Comparison of ENCODE assay signal across 19 cellular contexts in genomic region chr11:11980841-11981308, GRCh38. TPM values are rescaled to one million over a fixed set of nuclear protein-coding genes. Genes with fewer than 3 reads are reported as not detected.
DNase-seq lines count a peak whose midpoint lies in the region; ATAC-seq, FAIRE-seq and TF ChIP-seq lines count a peak whose summit lies in the region.
"Had no signal": no experiment of that assay in that cellular context is flagged by ENCODE, and none has a peak within 500 bp of the region (broad histone marks: within the 10 kb centered on the region; RNA-seq: fewer than 3 reads in every experiment).

No MANE protein-coding gene starts in this region.

- H3K79me2 ChIP-seq in K562 (ENCODE audit: control insufficient read depth, insufficient read depth, low read length), result no peaks in the 10 kb centered on the region

- CTCF ChIA-PET in K562 (lab: Yijun Ruan, JAX; ENCODE audit: low intra/inter-chr PET ratio), result no interaction called here

- H2AFZ ChIP-seq in K562 (ENCODE audit: low read depth, low read length), result no peak overlapping the region

- TF ChIP-seq EP300 in Ishikawa (IDR thresholded peaks at IDR 0.05; ENCODE audit: borderline replicate concordance) (peak; percentile 20; the same call in 1 of the 2 replicates), K562 (IDR thresholded peaks at IDR 0.05; ENCODE audit: low read length) (no peak)

- DNase-seq in K562 (ENCODE audit: extremely low read depth in 1 of 4, low spot score in 3 of 4) (no peak), iris pigment epithelial cell (ENCODE audit: low read depth) (peak; percentile 54), thoracic aorta (ENCODE audit: low spot score) (no peak), G401 (ENCODE audit: low spot score) (no peak)
- no peak for DNase-seq in activated T-cell treated with anti-CD3 and anti-CD28 coated beads, Interleukin-2, amount 50 U/mL, for 1 hour
- DNase-seq: activated CD4-positive, CD25-positive, alpha-beta regulatory T cell treated with anti-CD3 and anti-CD28 coated beads, Interleukin-2, amount 50 U/mL, for 72 hours; activated naive CD8-positive, alpha-beta T cell treated with anti-CD3 and anti-CD28 coated beads, Interleukin-2, amount 50 U/mL, for 24 hours; CD4-positive, alpha-beta T cell; kidney; naive B cell; NCI-H2081; right lobe of liver; stimulated activated naive CD4-positive, alpha-beta T cell treated with Interleukin-2 at 50 U/mL for 16 hours; SW 1271 had no signal

- no peak overlapping the region for H3K4me2 ChIP-seq in K562 (ENCODE audit: insufficient read depth, low read length)

- ATAC-seq in K562, result peak; percentile 21; the same call in 1 of the 3 replicates
- no peak for ATAC-seq in thoracic aorta (ENCODE audit: insufficient number of reproducible peaks, low FRiP score, low read depth)
- ATAC-seq in GM19397 (IDR thresholded peaks at IDR 0.05; ENCODE audit: unreplicated experiment), result no peak
- ATAC-seq: activated naive CD8-positive, alpha-beta T cell treated with anti-CD3 and anti-CD28 coated beads, Interleukin-2, amount 50 U/mL, for 24 hours; right lobe of liver had no signal

- no peak overlapping the region for H3K9ac ChIP-seq in K562 (ENCODE audit: insufficient read depth in 1 of 2, low read depth in 2 of 2, low read length in 2 of 2)

- in situ Hi-C loops in K562 (cut with MboI) (no loop called here), G401 (cut with HindIII; ENCODE audit: low sequenced_read_pairs) (no loop called here)

- FAIRE-seq in K562 (lab: Jason Lieb, UNC), result no peak
- FAIRE-seq: frontal cortex, G401.6, H54, kidney had no signal

- no peak overlapping the region for H3K4me3 ChIP-seq in K562
- H3K4me3 ChIP-seq in thoracic aorta, result no peak overlapping the region
- H3K4me3 ChIP-seq: right lobe of liver had no signal

- H3K27me3 ChIP-seq in K562 (ENCODE audit: control insufficient read depth in 2 of 2, insufficient read depth in 2 of 2, low read length in 2 of 2) (peaks cover 6 to 56% of the 10 kb centered on the region in 2 experiments; a peak in 4 of 5 replicates), thoracic aorta (replicated peaks; ENCODE audit: insufficient read depth) (no peaks in the 10 kb centered on the region)
- H3K27me3 ChIP-seq: right lobe of liver had no signal

- TF ChIP-seq POLR2A in K562 (conservative IDR thresholded peaks at IDR 0.05), result no peak

- 4% methylated on average over 3 of the region's 3 CpGs for WGBS in K562 (ENCODE audit: insufficient coverage, low coverage, missing lambda C conversion rate)

- no peaks in the 10 kb centered on the region for H3K9me1 ChIP-seq in K562 (ENCODE audit: control insufficient read depth, insufficient read depth, low read length)

- TF ChIP-seq CTCF in K562 (IDR thresholded peaks at IDR 0.05 in 2 of 3, conservative IDR thresholded peaks at IDR 0.05 in 1 of 3; ENCODE audit: insufficient read depth in 2 of 3, low read depth in 1 of 3, low read length in 3 of 3) (no peak), thoracic aorta (IDR thresholded peaks at IDR 0.05) (no peak)

- no TSS peak for BruUV-seq in K562 (replicated peaks; lab: Mats Ljungman, UMichigan)

- TF ChIP-seq RAD21 in Ishikawa (IDR thresholded peaks at IDR 0.05; ENCODE audit: low read depth) (no peak), K562 (CRISPR knock-in tag; conservative IDR thresholded peaks at IDR 0.05 in 1 of 2, IDR thresholded peaks at IDR 0.05 in 1 of 2) (no peak)

- H3K27ac ChIP-seq in K562 (ENCODE audit: extremely low read depth, low read depth, low read length), result no peak overlapping the region
- H3K27ac ChIP-seq in thoracic aorta, result peak overlapping the region; percentile 77 to 96
- H3K27ac ChIP-seq: right lobe of liver had no signal

- no peaks in the 10 kb centered on the region for H3K36me3 ChIP-seq in K562 (ENCODE audit: control insufficient read depth, insufficient read depth, low read length)
- H3K36me3 ChIP-seq in thoracic aorta, result no peaks in the 10 kb centered on the region
- H3K36me3 ChIP-seq: right lobe of liver had no signal

- 0 out of 2 replicates have a peak, but pooled peaks cover 1% of the 10 kb centered on the region for H3K9me3 ChIP-seq in K562 (replicated peaks; ENCODE audit: control insufficient read depth, insufficient read depth, low read depth, low read length)
- H3K9me3 ChIP-seq in thoracic aorta, result no peaks in the 10 kb centered on the region
- H3K9me3 ChIP-seq: right lobe of liver had no signal

- H4K20me1 ChIP-seq in K562 (replicated peaks; ENCODE audit: control insufficient read depth, insufficient read depth, low read length), result no peaks in the 10 kb centered on the region

- POLR2A ChIA-PET in K562 (lab: Yijun Ruan, JAX), result interaction anchor here (0.8 kb wide), 1 partner anchor 15 kb away, joined by 3 read pairs; no protein-coding TSS in a partner anchor

- intact Hi-C loops in K562 (cut with micrococcal nuclease), result no loop called here

- H3K4me1 ChIP-seq in K562 (replicated peaks in 1 of 2; ENCODE audit: control insufficient read depth in 2 of 2, insufficient read depth in 2 of 2, low read length in 2 of 2) (peaks cover 0 to 4% of the 10 kb centered on the region in 2 experiments; a peak in 3 of 5 replicates), thoracic aorta (ENCODE audit: control insufficient read depth in 1 of 2, low read depth in 2 of 2) (peaks cover 56 to 97% of the 10 kb centered on the region in 2 donors)

TF ChIP-seq in Ishikawa, 13 proteins besides CTCF, POLR2A, EP300 and RAD21:
- no peak for TF ChIP-seq YY1 (IDR thresholded peaks at IDR 0.05; ENCODE audit: low read depth)
- no peak for TF ChIP-seq TCF12 (IDR thresholded peaks at IDR 0.05; ENCODE audit: low read depth)
- TF ChIP-seq CEBPB (IDR thresholded peaks at IDR 0.05), result no peak
- TF ChIP-seq, protein P1, sequence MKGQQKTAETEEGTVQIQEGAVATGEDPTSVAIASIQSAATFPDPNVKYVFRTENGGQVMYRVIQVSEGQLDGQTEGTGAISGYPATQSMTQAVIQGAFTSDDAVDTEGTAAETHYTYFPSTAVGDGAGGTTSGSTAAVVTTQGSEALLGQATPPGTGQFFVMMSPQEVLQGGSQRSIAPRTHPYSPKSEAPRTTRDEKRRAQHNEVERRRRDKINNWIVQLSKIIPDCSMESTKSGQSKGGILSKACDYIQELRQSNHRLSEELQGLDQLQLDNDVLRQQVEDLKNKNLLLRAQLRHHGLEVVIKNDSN (IDR thresholded peaks at IDR 0.05), result no peak
- no peak for TF ChIP-seq EGR1 (IDR thresholded peaks at IDR 0.05)
- TF ChIP-seq TAF1 (IDR thresholded peaks at IDR 0.05; ENCODE audit: low read depth), result no peak
- TF ChIP-seq MAX (IDR thresholded peaks at IDR 0.05), result no peak
- TF ChIP-seq CREB1 (IDR thresholded peaks at IDR 0.05; ENCODE audit: low read depth), result no peak
- no peak for TF ChIP-seq TEAD4 (IDR thresholded peaks at IDR 0.05)

TF ChIP-seq in K562, 482 proteins besides CTCF, POLR2A, EP300 and RAD21:
- peak in 2 of 3 experiments; percentile 16 to 40 for TF ChIP-seq YY1 (IDR thresholded peaks at IDR 0.05; ENCODE audit: borderline replicate concordance in 1 of 3, control insufficient read depth in 1 of 3, extremely low read depth in 1 of 3, insufficient read depth in 3 of 3, insufficient read length in 1 of 3, insufficient replicate concordance in 2 of 3, low read depth in 1 of 3, low read length in 2 of 3)
- no peak for TF ChIP-seq ARID2 (IDR thresholded peaks at IDR 0.05)

RNA-seq across cellular contexts. Expression of gene DKK3, which starts 27.6 kb away (rescaled TPM):
- not detected in 2 replicates for total RNA-seq in K562 (2011; cell fraction: chromatin; rRNA removed; ENCODE audit: low replicate concordance)
- total RNA-seq in K562 (2011; cell fraction: nucleolus; rRNA removed), result not detected in 2 replicates
- not detected in 2 replicates for total RNA-seq in K562 (2011; cell fraction: nucleoplasm; rRNA removed)
- not detected in 2 replicates for total RNA-seq in K562 (2014; rRNA removed)
- total RNA-seq in K562 (2014; rRNA removed; fragmentation: Illumina TruSeq; extraction: Trizol), result not detected in 2 replicates
- not detected in 2 replicates for total RNA-seq in K562 (2015; rRNA removed; fragmentation: Illumina TruSeq; extraction: Trizol)
- total RNA-seq in K562 (2021), result 0.38 and 0.40 TPM in 2 replicates
- polyA plus RNA-seq in K562 (2011; rRNA removed), result 0.14 TPM in 1 of 2 replicates, not detected in the other
- polyA plus RNA-seq in K562 (2011; cell fraction: cytosol; rRNA removed), result not detected in 2 replicates
- polyA plus RNA-seq in K562 (2011; cell fraction: nucleus; rRNA removed), result not detected in 2 replicates
- polyA plus RNA-seq in K562 (2012), result not detected in 2 replicates
- polyA plus RNA-seq in K562 (2014; fragmentation: Illumina TruSeq; extraction: Trizol), result not detected in 2 replicates
- not detected for polyA plus RNA-seq in K562 (2014; fragmentation: Nextera tagmentation; extraction: Ambion mirVana)
- 0.85 TPM in 1 of 2 replicates, not detected in the other for polyA plus RNA-seq in K562 (2014; rRNA removed)
- not detected in 2 replicates for polyA minus RNA-seq in K562 (2011; rRNA and poly(A)+ RNA removed)
- not detected in 2 replicates for polyA minus RNA-seq in K562 (2011; cell fraction: cytosol; rRNA and poly(A)+ RNA removed)
- not detected in 2 replicates for polyA minus RNA-seq in K562 (2011; cell fraction: nucleus; rRNA and poly(A)+ RNA removed)
- 100 to 1,000 TPM; 732 to 847 TPM for total RNA-seq in thoracic aorta
- total RNA-seq in G401 (2014; rRNA removed; shearing (Covaris generic)), result 29.5 and 55.1 TPM in 2 replicates

Comparison
In these comparisons a context has a peak if more than half of its experiments do, and no peak if none do; other contexts are left out.
1. RNA of gene DKK3, which starts 27.6 kb away (total RNA-seq): 732 to 847 TPM in thoracic aorta; 29.5 to 55.1 TPM in G401 and 0.38 to 0.40 TPM in K562; every median in the first group is over 10 times any median in the second.